In the genomic region with DNA sequence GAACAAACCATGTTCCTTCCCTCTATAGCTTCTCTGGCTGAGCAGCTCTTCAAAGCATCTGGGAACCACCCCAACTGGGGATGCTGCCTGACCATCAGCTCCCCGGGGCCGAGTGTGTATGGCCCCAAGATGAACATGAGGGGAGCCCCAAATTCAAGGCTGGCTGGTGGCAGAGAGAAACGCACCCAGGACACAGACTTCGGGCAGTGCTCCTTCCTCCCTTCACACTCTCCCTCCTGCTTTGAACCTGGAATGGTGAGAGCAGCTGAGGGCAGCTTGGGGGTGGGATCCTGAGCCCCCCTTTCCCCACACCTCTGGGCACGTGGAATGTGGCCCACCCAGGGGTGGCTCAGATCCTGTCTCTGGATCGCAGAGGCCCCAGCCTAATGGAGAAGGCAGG, we compare ENCODE assay signal across 1 cellular context.
TF ChIP-seq lines count a peak whose summit lies in the region.

No MANE protein-coding gene starts in this region.

TF ChIP-seq in GM23338, 12 proteins besides CTCF, POLR2A, EP300 and RAD21:
- TF ChIP-seq, protein P1, sequence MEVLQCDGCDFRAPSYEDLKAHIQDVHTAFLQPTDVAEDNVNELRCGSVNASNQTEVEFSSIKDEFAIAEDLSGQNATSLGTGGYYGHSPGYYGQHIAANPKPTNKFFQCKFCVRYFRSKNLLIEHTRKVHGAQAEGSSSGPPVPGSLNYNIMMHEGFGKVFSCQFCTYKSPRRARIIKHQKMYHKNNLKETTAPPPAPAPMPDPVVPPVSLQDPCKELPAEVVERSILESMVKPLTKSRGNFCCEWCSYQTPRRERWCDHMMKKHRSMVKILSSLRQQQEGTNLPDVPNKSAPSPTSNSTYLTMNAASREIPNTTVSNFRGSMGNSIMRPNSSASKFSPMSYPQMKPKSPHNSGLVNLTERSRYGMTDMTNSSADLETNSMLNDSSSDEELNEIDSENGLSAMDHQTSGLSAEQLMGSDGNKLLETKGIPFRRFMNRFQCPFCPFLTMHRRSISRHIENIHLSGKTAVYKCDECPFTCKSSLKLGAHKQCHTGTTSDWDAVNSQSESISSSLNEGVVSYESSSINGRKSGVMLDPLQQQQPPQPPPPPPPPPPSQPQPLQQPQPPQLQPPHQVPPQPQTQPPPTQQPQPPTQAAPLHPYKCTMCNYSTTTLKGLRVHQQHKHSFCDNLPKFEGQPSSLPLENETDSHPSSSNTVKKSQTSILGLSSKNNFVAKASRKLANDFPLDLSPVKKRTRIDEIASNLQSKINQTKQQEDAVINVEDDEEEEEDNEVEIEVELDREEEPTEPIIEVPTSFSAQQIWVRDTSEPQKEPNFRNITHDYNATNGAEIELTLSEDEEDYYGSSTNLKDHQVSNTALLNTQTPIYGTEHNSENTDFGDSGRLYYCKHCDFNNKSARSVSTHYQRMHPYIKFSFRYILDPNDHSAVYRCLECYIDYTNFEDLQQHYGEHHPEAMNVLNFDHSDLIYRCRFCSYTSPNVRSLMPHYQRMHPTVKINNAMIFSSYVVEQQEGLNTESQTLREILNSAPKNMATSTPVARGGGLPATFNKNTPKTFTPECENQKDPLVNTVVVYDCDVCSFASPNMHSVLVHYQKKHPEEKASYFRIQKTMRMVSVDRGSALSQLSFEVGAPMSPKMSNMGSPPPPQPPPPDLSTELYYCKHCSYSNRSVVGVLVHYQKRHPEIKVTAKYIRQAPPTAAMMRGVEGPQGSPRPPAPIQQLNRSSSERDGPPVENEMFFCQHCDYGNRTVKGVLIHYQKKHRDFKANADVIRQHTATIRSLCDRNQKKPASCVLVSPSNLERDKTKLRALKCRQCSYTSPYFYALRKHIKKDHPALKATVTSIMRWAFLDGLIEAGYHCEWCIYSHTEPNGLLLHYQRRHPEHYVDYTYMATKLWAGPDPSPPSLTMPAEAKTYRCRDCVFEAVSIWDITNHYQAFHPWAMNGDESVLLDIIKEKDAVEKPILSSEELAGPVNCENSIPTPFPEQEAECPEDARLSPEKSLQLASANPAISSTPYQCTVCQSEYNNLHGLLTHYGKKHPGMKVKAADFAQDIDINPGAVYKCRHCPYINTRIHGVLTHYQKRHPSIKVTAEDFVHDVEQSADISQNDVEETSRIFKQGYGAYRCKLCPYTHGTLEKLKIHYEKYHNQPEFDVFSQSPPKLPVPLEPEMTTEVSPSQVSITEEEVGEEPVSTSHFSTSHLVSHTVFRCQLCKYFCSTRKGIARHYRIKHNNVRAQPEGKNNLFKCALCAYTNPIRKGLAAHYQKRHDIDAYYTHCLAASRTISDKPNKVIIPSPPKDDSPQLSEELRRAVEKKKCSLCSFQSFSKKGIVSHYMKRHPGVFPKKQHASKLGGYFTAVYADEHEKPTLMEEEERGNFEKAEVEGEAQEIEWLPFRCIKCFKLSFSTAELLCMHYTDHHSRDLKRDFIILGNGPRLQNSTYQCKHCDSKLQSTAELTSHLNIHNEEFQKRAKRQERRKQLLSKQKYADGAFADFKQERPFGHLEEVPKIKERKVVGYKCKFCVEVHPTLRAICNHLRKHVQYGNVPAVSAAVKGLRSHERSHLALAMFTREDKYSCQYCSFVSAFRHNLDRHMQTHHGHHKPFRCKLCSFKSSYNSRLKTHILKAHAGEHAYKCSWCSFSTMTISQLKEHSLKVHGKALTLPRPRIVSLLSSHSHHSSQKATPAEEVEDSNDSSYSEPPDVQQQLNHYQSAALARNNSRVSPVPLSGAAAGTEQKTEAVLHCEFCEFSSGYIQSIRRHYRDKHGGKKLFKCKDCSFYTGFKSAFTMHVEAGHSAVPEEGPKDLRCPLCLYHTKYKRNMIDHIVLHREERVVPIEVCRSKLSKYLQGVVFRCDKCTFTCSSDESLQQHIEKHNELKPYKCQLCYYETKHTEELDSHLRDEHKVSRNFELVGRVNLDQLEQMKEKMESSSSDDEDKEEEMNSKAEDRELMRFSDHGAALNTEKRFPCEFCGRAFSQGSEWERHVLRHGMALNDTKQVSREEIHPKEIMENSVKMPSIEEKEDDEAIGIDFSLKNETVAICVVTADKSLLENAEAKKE (CRISPR knock-in tag; IDR thresholded peaks at IDR 0.05): no peak
- no peak for TF ChIP-seq JUNB (IDR thresholded peaks at IDR 0.05; ENCODE audit: unreplicated experiment)
- TF ChIP-seq ZNF331 (CRISPR knock-in tag; IDR thresholded peaks at IDR 0.05; ENCODE audit: low read depth): no peak
- TF ChIP-seq EZH2 (IDR thresholded peaks at IDR 0.05; ENCODE audit: low read depth, unreplicated experiment): no peak
- no peak for TF ChIP-seq POLR2AphosphoS5 (IDR thresholded peaks at IDR 0.05; ENCODE audit: low read depth)
- TF ChIP-seq EZH2phosphoT487 (IDR thresholded peaks at IDR 0.05; ENCODE audit: unreplicated experiment): no peak
- TF ChIP-seq, protein P2, sequence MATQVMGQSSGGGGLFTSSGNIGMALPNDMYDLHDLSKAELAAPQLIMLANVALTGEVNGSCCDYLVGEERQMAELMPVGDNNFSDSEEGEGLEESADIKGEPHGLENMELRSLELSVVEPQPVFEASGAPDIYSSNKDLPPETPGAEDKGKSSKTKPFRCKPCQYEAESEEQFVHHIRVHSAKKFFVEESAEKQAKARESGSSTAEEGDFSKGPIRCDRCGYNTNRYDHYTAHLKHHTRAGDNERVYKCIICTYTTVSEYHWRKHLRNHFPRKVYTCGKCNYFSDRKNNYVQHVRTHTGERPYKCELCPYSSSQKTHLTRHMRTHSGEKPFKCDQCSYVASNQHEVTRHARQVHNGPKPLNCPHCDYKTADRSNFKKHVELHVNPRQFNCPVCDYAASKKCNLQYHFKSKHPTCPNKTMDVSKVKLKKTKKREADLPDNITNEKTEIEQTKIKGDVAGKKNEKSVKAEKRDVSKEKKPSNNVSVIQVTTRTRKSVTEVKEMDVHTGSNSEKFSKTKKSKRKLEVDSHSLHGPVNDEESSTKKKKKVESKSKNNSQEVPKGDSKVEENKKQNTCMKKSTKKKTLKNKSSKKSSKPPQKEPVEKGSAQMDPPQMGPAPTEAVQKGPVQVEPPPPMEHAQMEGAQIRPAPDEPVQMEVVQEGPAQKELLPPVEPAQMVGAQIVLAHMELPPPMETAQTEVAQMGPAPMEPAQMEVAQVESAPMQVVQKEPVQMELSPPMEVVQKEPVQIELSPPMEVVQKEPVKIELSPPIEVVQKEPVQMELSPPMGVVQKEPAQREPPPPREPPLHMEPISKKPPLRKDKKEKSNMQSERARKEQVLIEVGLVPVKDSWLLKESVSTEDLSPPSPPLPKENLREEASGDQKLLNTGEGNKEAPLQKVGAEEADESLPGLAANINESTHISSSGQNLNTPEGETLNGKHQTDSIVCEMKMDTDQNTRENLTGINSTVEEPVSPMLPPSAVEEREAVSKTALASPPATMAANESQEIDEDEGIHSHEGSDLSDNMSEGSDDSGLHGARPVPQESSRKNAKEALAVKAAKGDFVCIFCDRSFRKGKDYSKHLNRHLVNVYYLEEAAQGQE (IDR thresholded peaks at IDR 0.05; ENCODE audit: unreplicated experiment): no peak
- no peak for TF ChIP-seq ETS1 (IDR thresholded peaks at IDR 0.05)
- TF ChIP-seq NANOG (IDR thresholded peaks at IDR 0.05; ENCODE audit: borderline replicate concordance): no peak
- no peak for TF ChIP-seq CREB1 (CRISPR knock-in tag; IDR thresholded peaks at IDR 0.05; ENCODE audit: low read depth)
- no peak for TF ChIP-seq STAT1 (IDR thresholded peaks at IDR 0.05; ENCODE audit: unreplicated experiment)
- no peak for TF ChIP-seq ZNF114 (CRISPR knock-in tag; IDR thresholded peaks at IDR 0.05)
